ENCODE assay signal across 18 cellular contexts in genomic region chr14:52583544-52583943, GRCh38. TPM values are rescaled to one million over a fixed set of nuclear protein-coding genes. Genes with fewer than 3 reads are reported as not detected.
DNase-seq lines count a peak whose midpoint lies in the region; ATAC-seq, FAIRE-seq and TF ChIP-seq lines count a peak whose summit lies in the region.
"Had no signal": no experiment of that assay in that cellular context is flagged by ENCODE, and none has a peak within 500 bp of the region (broad histone marks: within the 10 kb centered on the region; RNA-seq: fewer than 3 reads in every experiment).

No MANE protein-coding gene starts in this region.

- no peaks in the 10 kb centered on the region for H3K36me3 Mint-ChIP-seq in neural progenitor cell

- H2AFZ ChIP-seq in HCT116 (ENCODE audit: low read depth, low read length, poor library complexity, severe bottlenecking) (peak overlapping the region; percentile 36), neural progenitor cell (replicated peaks) (no peak overlapping the region)
- H2AFZ ChIP-seq: GM23338 had no signal

- H3K4me1 ChIP-seq in A549 (peaks cover 6% of the 10 kb centered on the region; the same call in 1 of the 3 replicates), HCT116 (ENCODE audit: control insufficient read depth in 1 of 2, insufficient read depth in 2 of 2, low read length in 2 of 2) (peaks cover 0 to 7% of the 10 kb centered on the region in 2 experiments; a peak in 1 of 4 replicates), RWPE2 (ENCODE audit: insufficient read depth, poor library complexity, severe bottlenecking) (peaks cover 9% of the 10 kb centered on the region), neural progenitor cell (no peaks in the 10 kb centered on the region)
- H3K4me1 ChIP-seq: Caco-2, SJSA1 had no signal

- no peak overlapping the region for H3K9ac ChIP-seq in HCT116 (ENCODE audit: low read length)
- no peak overlapping the region for H3K9ac ChIP-seq in neural progenitor cell

- peak overlapping the region; percentile 8; the same call in 2 of the 3 replicates for H3K4me2 ChIP-seq in A549
- peak overlapping the region; percentile 10; the same call in 1 of the 2 replicates for H3K4me2 ChIP-seq in HCT116 (ENCODE audit: low read length)
- H3K4me2 ChIP-seq in neural progenitor cell, result no peak overlapping the region
- H3K4me2 ChIP-seq: GM23338 had no signal

- no peaks in the 10 kb centered on the region for H3K4me1 Mint-ChIP-seq in neural progenitor cell
- H3K4me1 Mint-ChIP-seq: GM23338 had no signal

- TF ChIP-seq CTCF in A549 (IDR thresholded peaks at IDR 0.05), result no peak
- no peak for TF ChIP-seq CTCF in HCT116 (IDR thresholded peaks at IDR 0.05 in 2 of 3, conservative IDR thresholded peaks at IDR 0.05 in 1 of 3; ENCODE audit: borderline replicate concordance in 1 of 3, insufficient read depth in 1 of 3, low read depth in 2 of 3, low read length in 2 of 3)
- TF ChIP-seq CTCF in RWPE2 (IDR thresholded peaks at IDR 0.05; ENCODE audit: poor library complexity, severe bottlenecking), result no peak
- no peak for TF ChIP-seq CTCF in fibroblast of mammary gland (conservative IDR thresholded peaks at IDR 0.05; ENCODE audit: control insufficient read depth, insufficient read depth, low read depth, low read length)
- TF ChIP-seq CTCF in neural progenitor cell (IDR thresholded peaks at IDR 0.05), result no peak

- H3K27me3 ChIP-seq in HCT116 (ENCODE audit: insufficient read depth, low read length), result no peaks in the 10 kb centered on the region
- no peaks in the 10 kb centered on the region for H3K27me3 ChIP-seq in RWPE2 (ENCODE audit: insufficient read depth, poor library complexity, severe bottlenecking)
- no peaks in the 10 kb centered on the region for H3K27me3 ChIP-seq in neural progenitor cell
- H3K27me3 ChIP-seq: SJSA1 had no signal

- H3K9me3 ChIP-seq in A549 (no peaks in the 10 kb centered on the region), HCT116 (ENCODE audit: control insufficient read depth in 1 of 2, insufficient read depth in 1 of 2, low read depth in 1 of 2, low read length in 2 of 2) (no peaks in the 10 kb centered on the region), RWPE2 (ENCODE audit: severe bottlenecking) (no peaks in the 10 kb centered on the region), neural progenitor cell (ENCODE audit: low read depth) (no peaks in the 10 kb centered on the region)
- H3K9me3 ChIP-seq: Caco-2, SJSA1 had no signal

- POLR2A ChIA-PET in A549 (lab: Yijun Ruan, JAX) (no interaction called here), HCT116 (lab: Charles Lee) (no interaction called here)

- no peak overlapping the region for H3K4me3 Mint-ChIP-seq in neural progenitor cell
- H3K4me3 Mint-ChIP-seq: GM23338 had no signal

- no TSS peak for BruUV-seq in HCT116 (replicated peaks; lab: Mats Ljungman, UMichigan)

- H3K4me3 ChIP-seq in A549 (no peak overlapping the region), HCT116 (replicated peaks in 1 of 2; ENCODE audit: low read depth in 1 of 2, low read length in 2 of 2) (no peak overlapping the region), RWPE2 (ENCODE audit: severe bottlenecking) (no peak overlapping the region), fibroblast of mammary gland (ENCODE audit: control insufficient read depth, low read depth, low read length) (no peak overlapping the region), neural progenitor cell (no peak overlapping the region)
- H3K4me3 ChIP-seq: GM23338, SJSA1 had no signal

- TF ChIP-seq RAD21 in A549 (conservative IDR thresholded peaks at IDR 0.05 in 1 of 2, IDR thresholded peaks at IDR 0.05 in 1 of 2), result no peak
- TF ChIP-seq RAD21 in HCT116 (IDR thresholded peaks at IDR 0.05; ENCODE audit: low read depth), result no peak

- H3K36me3 ChIP-seq in HCT116 (ENCODE audit: control insufficient read depth in 1 of 2, insufficient read depth in 2 of 2, low read length in 2 of 2) (no peaks in the 10 kb centered on the region), RWPE2 (ENCODE audit: low read depth) (no peaks in the 10 kb centered on the region), neural progenitor cell (no peaks in the 10 kb centered on the region)
- H3K36me3 ChIP-seq: SJSA1 had no signal

- ATAC-seq in A549 (no peak), HCT116 (no peak), RWPE2 (ENCODE audit: low read depth) (peak; percentile 53; the same call in 1 of the 3 replicates), HG03045 (IDR thresholded peaks at IDR 0.05; ENCODE audit: unreplicated experiment) (no peak)
- ATAC-seq: GM23338 had no signal

- CTCF ChIA-PET in A549 (lab: Yijun Ruan, JAX), result interaction anchor here (0.9 to 1.0 kb wide), 2 partner anchors 29 to 48 kb away, joined by 3 read pairs; no protein-coding TSS in a partner anchor
- CTCF ChIA-PET in HCT116 (lab: Charles Lee), result no interaction called here

- RAD21 ChIA-PET in HCT116 (lab: Charles Lee; ENCODE audit: low non-redundant PET in 1 of 2, low total read pairs in 2 of 2, uncharacterized antibody in 2 of 2, unreplicated experiment in 2 of 2), result no interaction called here

- H4K20me1 ChIP-seq in HCT116 (ENCODE audit: insufficient read depth), result no peaks in the 10 kb centered on the region
- H4K20me1 ChIP-seq in neural progenitor cell (ENCODE audit: low read depth), result no peaks in the 10 kb centered on the region

- no peaks in the 10 kb centered on the region for H3F3A ChIP-seq in neural progenitor cell (ENCODE audit: low read depth)

- no peak overlapping the region for H3K27ac Mint-ChIP-seq in neural progenitor cell
- H3K27ac Mint-ChIP-seq: GM23338 had no signal

- no peaks in the 10 kb centered on the region for H3K79me2 ChIP-seq in HCT116 (ENCODE audit: insufficient read depth, low read length)
- no peaks in the 10 kb centered on the region for H3K79me2 ChIP-seq in neural progenitor cell (ENCODE audit: low read depth)

- TF ChIP-seq POLR2A in A549 (IDR thresholded peaks at IDR 0.05; ENCODE audit: low read length), result no peak
- no peak for TF ChIP-seq POLR2A in HCT116 (IDR thresholded peaks at IDR 0.05; ENCODE audit: borderline replicate concordance, extremely low read depth, insufficient read depth, insufficient read length)

- DNase-seq in A549 (ENCODE audit: low read depth in 1 of 2, low spot score in 1 of 2) (no peak), HCT116 (ENCODE audit: low read depth, low spot score) (no peak), RWPE2 (ENCODE audit: low spot score) (no peak), fibroblast of mammary gland (ENCODE audit: low read depth) (peak; percentile 53), neural progenitor cell (ENCODE audit: low spot score) (no peak), COLO668 (lab: John Stamatoyannopoulos, UW; ENCODE audit: unreplicated experiment) (no peak)
- no peak for DNase-seq in activated CD4-positive, CD25-positive, alpha-beta regulatory T cell treated with anti-CD3 and anti-CD28 coated beads, Interleukin-2, amount 50 U/mL, for 72 hours
- DNase-seq: ACHN, Caco-2, DMS153, Karpas-422, NCI-H1105, NCI-H1694, NCI-H524 treated with DMSO at 0.1 percent for 48 hours, RPMI8226 had no signal

- H3K27me3 Mint-ChIP-seq in neural progenitor cell (ENCODE audit: insufficient read depth, low read depth), result no peaks in the 10 kb centered on the region

- intact Hi-C loops in HCT116 (cut with micrococcal nuclease), result no loop called here

- TF ChIP-seq EP300 in A549 (IDR thresholded peaks at IDR 0.05), result no peak

- no peaks in the 10 kb centered on the region for H3K9me2 ChIP-seq in HCT116 (ENCODE audit: insufficient read depth)

- H3K27ac ChIP-seq in A549, result no peak overlapping the region
- H3K27ac ChIP-seq in HCT116 (ENCODE audit: low read depth, low read length), result no peak overlapping the region
- no peak overlapping the region for H3K27ac ChIP-seq in RWPE2 (ENCODE audit: poor library complexity, severe bottlenecking)
- H3K27ac ChIP-seq in neural progenitor cell, result no peak overlapping the region
- H3K27ac ChIP-seq: SJSA1 had no signal

- no peaks in the 10 kb centered on the region for H3K9me3 Mint-ChIP-seq in neural progenitor cell
- H3K9me3 Mint-ChIP-seq: GM23338 had no signal

- FAIRE-seq in A549 (lab: Jason Lieb, UNC), result no peak

TF ChIP-seq in A549, 52 proteins besides CTCF, POLR2A, EP300 and RAD21 (continues in another document):
- no peak for TF ChIP-seq SREBF2 (IDR thresholded peaks at IDR 0.05)
- no peak for TF ChIP-seq HDAC2 (IDR thresholded peaks at IDR 0.05)
- no peak for TF ChIP-seq NR3C1 (IDR thresholded peaks at IDR 0.05)
- TF ChIP-seq TP53 (CRISPR knock-in tag; IDR thresholded peaks at IDR 0.05), result no peak
- TF ChIP-seq SMC3 (IDR thresholded peaks at IDR 0.05), result no peak
- no peak for TF ChIP-seq RCOR1 (IDR thresholded peaks at IDR 0.05; ENCODE audit: low read depth, low read length)

TF ChIP-seq in HCT116, 20 proteins besides CTCF, POLR2A, EP300 and RAD21 (continues in another document):
- TF ChIP-seq JUND (IDR thresholded peaks at IDR 0.05) (no peak), CEBPB (IDR thresholded peaks at IDR 0.05; ENCODE audit: low read depth) (no peak)

RNA-seq across cellular contexts. Expression of gene GPR137C, which starts 30.9 kb away (rescaled TPM):
- 0.19 and 0.21 TPM in 2 replicates for polyA plus RNA-seq in A549 (2011; rRNA removed)
- polyA plus RNA-seq in A549 (2012; cell fraction: cytosol; rRNA removed), result 0.04 TPM in 2 replicates
- 0.02 TPM in 2 replicates for polyA plus RNA-seq in A549 (2012; cell fraction: nucleus; rRNA removed)
- 0.14 to 0.27 TPM (median 0.22 TPM) in 3 replicates for polyA plus RNA-seq in A549 (2017; fragmentation: RNase III; extraction: RNeasy Plus Mini Kit Qiagen cat#74134 plus additional on column Dnase treatment)
- 0.29 and 0.41 TPM in 2 replicates for polyA minus RNA-seq in A549 (2011; rRNA and poly(A)+ RNA removed)
- total RNA-seq in HCT116 (2021; ENCODE audit: unreplicated experiment), result 0.89 TPM
- 0.26 and 0.38 TPM in 2 replicates for polyA plus RNA-seq in HCT116 (2012)
- 7.1 and 9.3 TPM in 2 replicates for total RNA-seq in neural progenitor cell (ENCODE audit: low replicate concordance)

RNA-seq across cellular contexts. Expression of gene TXNDC16, which starts 31.2 kb away (rescaled TPM):
- polyA plus RNA-seq in A549 (2011; rRNA removed) (2.2 and 3.0 TPM in 2 replicates), A549 (2017; fragmentation: RNase III; extraction: RNeasy Plus Mini Kit Qiagen cat#74134 plus additional on column Dnase treatment) (1.1 to 1.4 TPM (median 1.2 TPM) in 3 replicates)
- 0.36 and 0.39 TPM in 2 replicates for polyA plus RNA-seq in A549 (2012; cell fraction: cytosol; rRNA removed)
- 0.34 and 0.54 TPM in 2 replicates for polyA plus RNA-seq in A549 (2012; cell fraction: nucleus; rRNA removed)
- polyA minus RNA-seq in A549 (2011; rRNA and poly(A)+ RNA removed), result 1.0 and 1.9 TPM in 2 replicates
- total RNA-seq in HCT116 (2021; ENCODE audit: unreplicated experiment) (2.7 TPM), neural progenitor cell (ENCODE audit: low replicate concordance) (17.9 and 22.6 TPM in 2 replicates)
- polyA plus RNA-seq in HCT116 (2012), result 0.75 and 0.89 TPM in 2 replicates
